ENCODE assay signal across 1 cellular context in genomic region chr19:7915250-7916136, GRCh38.
TF ChIP-seq lines count a peak whose summit lies in the region.

No MANE protein-coding gene starts in this region.

TF ChIP-seq in WTC11, 78 proteins besides CTCF, POLR2A, EP300 and RAD21 (continued from another document):
- TF ChIP-seq FOXP4 (CRISPR knock-in tag; IDR thresholded peaks at IDR 0.05), result no peak
- no peak for TF ChIP-seq FOXK1 (CRISPR knock-in tag; IDR thresholded peaks at IDR 0.05)
- TF ChIP-seq ZNF281 (CRISPR knock-in tag; IDR thresholded peaks at IDR 0.05), result no peak
- TF ChIP-seq, protein P1, sequence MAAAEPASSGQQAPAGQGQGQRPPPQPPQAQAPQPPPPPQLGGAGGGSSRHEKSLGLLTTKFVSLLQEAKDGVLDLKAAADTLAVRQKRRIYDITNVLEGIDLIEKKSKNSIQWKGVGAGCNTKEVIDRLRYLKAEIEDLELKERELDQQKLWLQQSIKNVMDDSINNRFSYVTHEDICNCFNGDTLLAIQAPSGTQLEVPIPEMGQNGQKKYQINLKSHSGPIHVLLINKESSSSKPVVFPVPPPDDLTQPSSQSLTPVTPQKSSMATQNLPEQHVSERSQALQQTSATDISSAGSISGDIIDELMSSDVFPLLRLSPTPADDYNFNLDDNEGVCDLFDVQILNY (CRISPR knock-in tag; IDR thresholded peaks at IDR 0.05), result no peak
- TF ChIP-seq ZSCAN18 (CRISPR knock-in tag; IDR thresholded peaks at IDR 0.05), result no peak
- no peak for TF ChIP-seq NR1H2 (CRISPR knock-in tag; IDR thresholded peaks at IDR 0.05)
- TF ChIP-seq, protein P2, sequence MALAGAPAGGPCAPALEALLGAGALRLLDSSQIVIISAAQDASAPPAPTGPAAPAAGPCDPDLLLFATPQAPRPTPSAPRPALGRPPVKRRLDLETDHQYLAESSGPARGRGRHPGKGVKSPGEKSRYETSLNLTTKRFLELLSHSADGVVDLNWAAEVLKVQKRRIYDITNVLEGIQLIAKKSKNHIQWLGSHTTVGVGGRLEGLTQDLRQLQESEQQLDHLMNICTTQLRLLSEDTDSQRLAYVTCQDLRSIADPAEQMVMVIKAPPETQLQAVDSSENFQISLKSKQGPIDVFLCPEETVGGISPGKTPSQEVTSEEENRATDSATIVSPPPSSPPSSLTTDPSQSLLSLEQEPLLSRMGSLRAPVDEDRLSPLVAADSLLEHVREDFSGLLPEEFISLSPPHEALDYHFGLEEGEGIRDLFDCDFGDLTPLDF (CRISPR knock-in tag; IDR thresholded peaks at IDR 0.05), result no peak
- TF ChIP-seq ZBTB21 (CRISPR knock-in tag; IDR thresholded peaks at IDR 0.05; ENCODE audit: borderline replicate concordance), result no peak
TF ChIP-seq in WTC11: peak in this region for 0.
